12 cellular contexts compared by ENCODE assay signal in the genomic region with DNA sequence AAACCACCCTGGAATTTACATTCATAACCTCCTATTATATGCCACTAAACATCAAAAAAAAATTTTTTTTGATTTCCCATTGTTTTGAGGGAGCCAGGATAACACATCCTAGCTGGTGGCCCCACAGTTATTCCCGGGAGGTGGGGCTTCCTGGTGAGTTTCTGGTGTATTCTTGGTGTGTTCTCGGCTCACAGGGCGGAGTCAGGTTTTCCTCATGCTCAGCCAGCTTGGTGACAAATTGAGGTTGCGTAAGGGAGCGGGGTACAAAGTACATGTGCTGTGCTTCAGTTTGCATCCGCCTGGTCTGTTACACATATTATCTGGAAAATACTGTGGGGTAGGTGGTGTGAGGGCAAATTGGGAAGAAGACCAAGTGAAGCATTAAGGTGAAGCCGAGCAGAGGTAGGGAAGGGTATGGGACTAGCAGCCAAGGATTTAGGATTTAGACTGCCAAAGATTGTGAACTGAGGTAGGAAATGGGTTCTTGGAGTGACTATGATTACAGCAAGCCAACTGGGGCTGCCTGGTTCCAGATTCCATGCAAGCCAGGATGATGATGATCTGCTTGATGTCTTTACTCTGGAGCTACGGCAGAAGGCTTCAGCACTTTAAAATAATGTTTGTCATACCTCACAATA. TPM values are rescaled to one million over a fixed set of nuclear protein-coding genes. Genes with fewer than 3 reads are reported as not detected.
DNase-seq lines count a peak whose midpoint lies in the region; TF ChIP-seq lines count a peak whose summit lies in the region.
"Had no signal": no experiment of that assay in that cellular context is flagged by ENCODE, and none has a peak within 500 bp of the region (broad histone marks: within the 10 kb centered on the region; RNA-seq: fewer than 3 reads in every experiment).

No MANE protein-coding gene starts in this region.

- no peaks in the 10 kb centered on the region for H3F3A ChIP-seq in MM.1S (ENCODE audit: insufficient read depth, low read length)

- intact Hi-C loops in A673 (cut with micrococcal nuclease; ENCODE audit: unreplicated experiment) = no loop called here

- no peaks in the 10 kb centered on the region for H3K79me2 ChIP-seq in MM.1S (ENCODE audit: low read length)

- H4K20me1 ChIP-seq in MM.1S (ENCODE audit: insufficient read depth, low read length) = no peaks in the 10 kb centered on the region
- H4K20me1 ChIP-seq: BLaER1 had no signal

- POLR2A ChIA-PET in A673 (lab: Charles Lee; ENCODE audit: low non-redundant PET) = no interaction called here

- H3K4me2 ChIP-seq in MM.1S (ENCODE audit: low read depth, low read length) = no peak overlapping the region
- H3K4me2 ChIP-seq: BLaER1 had no signal

- H3K36me3 ChIP-seq in A673 (ENCODE audit: insufficient read depth, low read length, poor library complexity, severe bottlenecking) = no peaks in the 10 kb centered on the region
- H3K36me3 ChIP-seq in MG63 = no peaks in the 10 kb centered on the region
- no peaks in the 10 kb centered on the region for H3K36me3 ChIP-seq in mucosa of rectum (ENCODE audit: control insufficient read depth in 2 of 2, insufficient read depth in 2 of 2, low read length in 2 of 2)
- no peaks in the 10 kb centered on the region for H3K36me3 ChIP-seq in MM.1S (replicated peaks; ENCODE audit: insufficient read depth, low read length)
- H3K36me3 ChIP-seq: BLaER1, cardiac muscle cell, neutrophil had no signal

- H3K27me3 ChIP-seq in A673 (replicated peaks; ENCODE audit: insufficient read depth, low read depth, low read length, poor library complexity) = no peaks in the 10 kb centered on the region
- no peaks in the 10 kb centered on the region for H3K27me3 ChIP-seq in MG63
- no peaks in the 10 kb centered on the region for H3K27me3 ChIP-seq in mucosa of rectum (ENCODE audit: control insufficient read depth in 2 of 2, insufficient read depth in 2 of 2, low read length in 2 of 2)
- no peaks in the 10 kb centered on the region for H3K27me3 ChIP-seq in MM.1S (replicated peaks; ENCODE audit: insufficient read depth, low read length)
- H3K27me3 ChIP-seq: BLaER1, cardiac muscle cell, neutrophil had no signal

- CTCF ChIA-PET in A673 (lab: Charles Lee) = no interaction called here

- H2AFZ ChIP-seq in MM.1S (ENCODE audit: low read length) = no peak overlapping the region

- DNase-seq in A673 (ENCODE audit: low spot score) (peak; percentile 29), MG63 (peak; percentile 15), epithelial cell of esophagus (ENCODE audit: low read depth) (peak; percentile 77), MM.1S (no peak), GM19238 (ENCODE audit: insufficient read length, low spot score) (no peak), hepatic stellate cell (ENCODE audit: low spot score) (no peak)
- DNase-seq in activated CD4-positive, alpha-beta T cell treated with anti-CD3 and anti-CD28 coated beads for 4 hours = no peak
- DNase-seq: substantia nigra had no signal

- H3K4me1 ChIP-seq in A673 (ENCODE audit: insufficient read depth, low read length, poor library complexity, severe bottlenecking) = no peaks in the 10 kb centered on the region
- peaks cover 3 to 6% of the 10 kb centered on the region in 2 donors for H3K4me1 ChIP-seq in mucosa of rectum (ENCODE audit: control insufficient read depth in 2 of 2, insufficient read depth in 2 of 2, low read length in 2 of 2)
- H3K4me1 ChIP-seq in MM.1S (ENCODE audit: low read length) = no peaks in the 10 kb centered on the region
- H3K4me1 ChIP-seq: BLaER1 had no signal

- H3K9ac ChIP-seq in mucosa of rectum (ENCODE audit: low read depth in 1 of 2, low read length in 2 of 2) (no peak overlapping the region), MM.1S (ENCODE audit: low read length) (no peak overlapping the region)
- H3K9ac ChIP-seq: BLaER1 had no signal

- H3K9me2 ChIP-seq in MM.1S (replicated peaks; ENCODE audit: insufficient read depth, low read length) = no peaks in the 10 kb centered on the region

- TF ChIP-seq CTCF in A673 (conservative IDR thresholded peaks at IDR 0.05; ENCODE audit: low read depth, low read length) (no peak), epithelial cell of esophagus (IDR thresholded peaks at IDR 0.05; ENCODE audit: insufficient read depth, low read depth, low read length, missing control alignments) (no peak), MM.1S (IDR thresholded peaks at IDR 0.05; ENCODE audit: low read length) (no peak)

- H3K9me3 ChIP-seq in A673 (ENCODE audit: low read depth, low read length, poor library complexity, severe bottlenecking) (no peaks in the 10 kb centered on the region), MG63 (no peaks in the 10 kb centered on the region), mucosa of rectum (ENCODE audit: control insufficient read depth in 2 of 2, low read length in 2 of 2) (no peaks in the 10 kb centered on the region), MM.1S (replicated peaks; ENCODE audit: insufficient read depth, low read length) (no peaks in the 10 kb centered on the region)
- H3K9me3 ChIP-seq: neutrophil had no signal

- H3K27ac ChIP-seq in A673 (ENCODE audit: low read depth, low read length, poor library complexity, severe bottlenecking) (no peak overlapping the region), mucosa of rectum (ENCODE audit: low read depth in 2 of 2, low read length in 2 of 2) (peak overlapping the region; percentile 44 to 74), MM.1S (ENCODE audit: low read length) (no peak overlapping the region)
- H3K27ac ChIP-seq: BLaER1, neutrophil had no signal

- no peak overlapping the region for H3K4me3 ChIP-seq in A673 (ENCODE audit: low read depth, low read length, poor library complexity, severe bottlenecking)
- no peak overlapping the region for H3K4me3 ChIP-seq in MG63
- no peak overlapping the region for H3K4me3 ChIP-seq in epithelial cell of esophagus (ENCODE audit: low read length)
- H3K4me3 ChIP-seq in mucosa of rectum (ENCODE audit: low read length in 2 of 2) = peak overlapping the region in 1 of 2 donors; percentile 44
- no peak overlapping the region for H3K4me3 ChIP-seq in MM.1S (ENCODE audit: low read length)
- H3K4me3 ChIP-seq: BLaER1, cardiac muscle cell had no signal

- no TSS peak for BruUV-seq in A673 (replicated peaks; lab: Mats Ljungman, UMichigan)

RNA-seq across cellular contexts. Expression of gene EEF1A1, which starts 46.2 kb away (rescaled TPM):
- 9,320 and 9,713 TPM in 2 replicates for total RNA-seq in A673 (2021)
- 14,402 and 16,931 TPM in 2 replicates for total RNA-seq in MG63 (2014; rRNA removed; shearing (Covaris generic); ENCODE audit: low replicate concordance)

Comparison
In these comparisons a context has a peak if more than half of its experiments do, and no peak if none do; other contexts are left out.
1. DNase-seq: peak in A673 (single experiment), MG63 (single experiment) and epithelial cell of esophagus (single experiment); none in activated CD4-positive, alpha-beta T cell treated with anti-CD3 and anti-CD28 coated beads for 4 hours (0 of 2), MM.1S (single experiment), GM19238 (single experiment) and hepatic stellate cell (single experiment).
2. H3K27ac ChIP-seq: peak in mucosa of rectum (2 of 2); none in A673 (single experiment) and MM.1S (single experiment).